1 cellular context compared by ENCODE assay signal in the genomic region with DNA sequence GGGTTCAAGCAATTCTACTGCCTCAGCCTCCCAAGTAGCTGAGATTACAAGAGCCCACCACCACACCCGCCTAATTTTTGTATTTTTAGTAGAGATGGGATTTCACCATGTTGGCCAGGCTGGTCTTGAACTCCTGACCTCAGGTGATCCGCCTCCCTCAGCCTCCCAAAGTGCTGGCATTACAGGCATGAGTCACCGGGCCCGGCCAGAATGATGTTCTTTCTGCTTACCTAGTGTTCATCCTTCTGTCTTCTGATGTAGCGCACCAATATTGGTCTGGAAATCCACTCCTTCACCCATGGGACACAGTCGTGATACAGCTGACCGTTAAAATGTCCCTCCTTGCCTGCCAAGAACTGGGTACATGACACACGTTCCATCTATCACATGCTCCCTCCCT. TPM values are rescaled to one million over a fixed set of nuclear protein-coding genes. Genes with fewer than 3 reads are reported as not detected.
"Had no signal": no experiment of that assay in that cellular context is flagged by ENCODE, and none has a peak within 500 bp of the region (broad histone marks: within the 10 kb centered on the region; RNA-seq: fewer than 3 reads in every experiment).

No MANE protein-coding gene starts in this region.

RNA-seq across cellular contexts. Expression of a gene that starts 39.2 kb away (rescaled TPM):
- total RNA-seq: HT1080 had no signal
